23 cellular contexts compared by ENCODE assay signal in genomic region chr14:34804933-34805332, GRCh38.
"Had no signal": no experiment of that assay in that cellular context is flagged by ENCODE, and none has a peak within 500 bp of the region (broad histone marks: within the 10 kb centered on the region; RNA-seq: fewer than 3 reads in every experiment).

No MANE protein-coding gene starts in this region.

- H3K4me3 Mint-ChIP-seq: endodermal cell; mesothelial cell of epicardium; nephron; stimulated activated memory B cell treated with anti-CD40 and anti-IgM and Interleukin-4, amounts not matched to agents 10 μg/mL and 1 μg/mL and 100 μg/mL, for 72 hours; stimulated activated naive CD8-positive, alpha-beta T cell treated with anti-CD3 and anti-CD28 coated beads, Interleukin-15, amount 100 ng/mL, for 72 hours had no signal

- H3K79me2 ChIP-seq: parathyroid adenoma had no signal

- H3K27me3 ChIP-seq: heart left ventricle, spleen, testis, tibial nerve had no signal

- H3K4me3 ChIP-seq: coronary artery, heart left ventricle, psoas muscle, spleen, testis, tibial nerve had no signal

- FAIRE-seq: frontal cortex had no signal

- H2AFZ ChIP-seq: parathyroid adenoma had no signal

- H3K9me3 ChIP-seq: psoas muscle, testis, tibial nerve had no signal

- H3K4me1 Mint-ChIP-seq: endodermal cell; mesothelial cell of epicardium; nephron; stimulated activated memory B cell treated with anti-CD40 and anti-IgM and Interleukin-4, amounts not matched to agents 10 μg/mL and 1 μg/mL and 100 μg/mL, for 72 hours had no signal

- H3K27ac ChIP-seq: coronary artery, heart left ventricle, parathyroid adenoma, psoas muscle, spleen, testis, tibial nerve had no signal

- ATAC-seq: heart left ventricle; left lobe of liver; psoas muscle; sciatic nerve; stimulated activated memory B cell treated with anti-CD40 and anti-IgM and Interleukin-4, amounts not matched to agents 10 μg/mL and 1 μg/mL and 100 μg/mL, for 72 hours; stimulated activated naive CD8-positive, alpha-beta T cell treated with anti-CD3 and anti-CD28 coated beads, Interleukin-15, amount 100 ng/mL, for 72 hours had no signal

- H3K27ac Mint-ChIP-seq: endodermal cell; mesothelial cell of epicardium; nephron; stimulated activated memory B cell treated with anti-CD40 and anti-IgM and Interleukin-4, amounts not matched to agents 10 μg/mL and 1 μg/mL and 100 μg/mL, for 72 hours; stimulated activated naive CD8-positive, alpha-beta T cell treated with anti-CD3 and anti-CD28 coated beads, Interleukin-15, amount 100 ng/mL, for 72 hours had no signal

- H3K27me3 Mint-ChIP-seq: stimulated activated memory B cell treated with anti-CD40 and anti-IgM and Interleukin-4, amounts not matched to agents 10 μg/mL and 1 μg/mL and 100 μg/mL, for 72 hours; stimulated activated naive CD8-positive, alpha-beta T cell treated with anti-CD3 and anti-CD28 coated beads, Interleukin-15, amount 100 ng/mL, for 72 hours had no signal

- DNase-seq: effector CD4-positive, alpha-beta T cell; endodermal cell; heart left ventricle; hippocampal formation; kidney glomerular epithelial cell; mammary epithelial cell; psoas muscle; retina; spleen; stimulated activated CD4-positive, alpha-beta T cell treated with anti-CD3 and anti-CD28 coated beads, Interleukin-15, amount 100 ng/mL, for 24 hours; stimulated activated CD4-positive, alpha-beta T cell treated with anti-CD3 and anti-CD28 coated beads, Interleukin-1b, Interleukin-23, amount 100 ng/mL, for 48 hours; stimulated activated CD4-positive, alpha-beta T cell treated with anti-CD3 and anti-CD28 coated beads, Interleukin-4, amount 100 ng/mL, for 24 hours; stimulated activated naive CD8-positive, alpha-beta T cell treated with anti-CD3 and anti-CD28 coated beads, Interleukin-15, amount 100 ng/mL, for 72 hours; testis had no signal

- H3K9ac ChIP-seq: parathyroid adenoma had no signal

- H3K4me1 ChIP-seq: heart left ventricle, parathyroid adenoma, psoas muscle, spleen, testis, tibial nerve had no signal
